ENCODE assay signal across 22 cellular contexts in genomic region chr16:81275795-81276194, GRCh38. TPM values are rescaled to one million over a fixed set of nuclear protein-coding genes. Genes with fewer than 3 reads are reported as not detected.
DNase-seq lines count a peak whose midpoint lies in the region; TF ChIP-seq lines count a peak whose summit lies in the region.
"Had no signal": no experiment of that assay in that cellular context is flagged by ENCODE, and none has a peak within 500 bp of the region (broad histone marks: within the 10 kb centered on the region; RNA-seq: fewer than 3 reads in every experiment).

No MANE protein-coding gene starts in this region.

- H3K27me3 ChIP-seq in duodenal mucosa (ENCODE audit: control insufficient read depth in 1 of 2, insufficient read depth in 2 of 2, low read length in 2 of 2): no peaks in the 10 kb centered on the region
- no peaks in the 10 kb centered on the region for H3K27me3 ChIP-seq in stomach
- H3K27me3 ChIP-seq: MG63 had no signal

- H3K4me1 Mint-ChIP-seq in mesothelial cell of epicardium: peaks cover 32% of the 10 kb centered on the region

- DNase-seq in HT-29 (ENCODE audit: low spot score) (peak; percentile 20), mesothelial cell of epicardium (ENCODE audit: low spot score in 2 of 2, unreplicated experiment in 2 of 2) (no peak), stomach (peak; percentile 68), NCI-H446 treated with DMSO at 0.1 percent for 48 hours (lab: John Stamatoyannopoulos, UW) (no peak), occipital lobe (lab: John Stamatoyannopoulos, UW) (no peak), SKM-1 (lab: John Stamatoyannopoulos, UW; ENCODE audit: unreplicated experiment) (no peak), NAMALWA (ENCODE audit: low spot score) (no peak)
- DNase-seq: COR-L47, DMS53, GOT3, HFFc6, KG1, MG63, NCI-H1105, NCI-H187 treated with DMSO at 0.1 percent for 48 hours, NCI-H2171, NCI-H82, SHP77 treated with DMSO at 0.1 percent for 48 hours had no signal

- no peak for TF ChIP-seq CTCF in mesothelial cell of epicardium (IDR thresholded peaks at IDR 0.05; ENCODE audit: unreplicated experiment)
- no peak for TF ChIP-seq CTCF in stomach (IDR thresholded peaks at IDR 0.05)

- H3K4me3 ChIP-seq in duodenal mucosa (ENCODE audit: low read depth in 1 of 2, low read length in 2 of 2) (no peak overlapping the region), stomach (no peak overlapping the region)
- H3K4me3 ChIP-seq: A549, MG63 had no signal

- no peak for TF ChIP-seq POLR2A in stomach (IDR thresholded peaks at IDR 0.05)

- H3K36me3 ChIP-seq in duodenal mucosa (ENCODE audit: control insufficient read depth in 1 of 2, insufficient read depth in 2 of 2, low read length in 2 of 2) (no peaks in the 10 kb centered on the region), stomach (no peaks in the 10 kb centered on the region)
- H3K36me3 ChIP-seq: MG63 had no signal

- peak overlapping the region; percentile 25 to 53 for H3K9ac ChIP-seq in duodenal mucosa (ENCODE audit: low read depth in 1 of 2, low read length in 2 of 2)

- intact Hi-C loops in stomach (cut with DNase I; ENCODE audit: low total_unique reads): no loop called here

- H3K9me3 ChIP-seq in duodenal mucosa (ENCODE audit: control insufficient read depth in 1 of 2, low read length in 2 of 2) (no peaks in the 10 kb centered on the region), stomach (no peaks in the 10 kb centered on the region)
- H3K9me3 ChIP-seq: A549, MG63 had no signal

- no peak for TF ChIP-seq EP300 in stomach (IDR thresholded peaks at IDR 0.05)

- H3K36me3 Mint-ChIP-seq in mesothelial cell of epicardium: no peaks in the 10 kb centered on the region

- H3K27me3 Mint-ChIP-seq in mesothelial cell of epicardium (ENCODE audit: low read depth): no peaks in the 10 kb centered on the region

- no peak overlapping the region for H3K4me3 Mint-ChIP-seq in mesothelial cell of epicardium
- H3K4me3 Mint-ChIP-seq: HFFc6 had no signal

- H3K9me3 Mint-ChIP-seq in mesothelial cell of epicardium: no peaks in the 10 kb centered on the region
- H3K9me3 Mint-ChIP-seq: HFFc6 had no signal

- H3K27ac Mint-ChIP-seq in mesothelial cell of epicardium: peak overlapping the region; percentile 40
- H3K27ac Mint-ChIP-seq: HFFc6 had no signal

- H3K27ac ChIP-seq in duodenal mucosa (ENCODE audit: low read depth, low read length) (peak overlapping the region; percentile 71), stomach (peak overlapping the region; percentile 60 to 88 (median 85))
- H3K27ac ChIP-seq: A549, C4-2B had no signal

- H3K4me1 ChIP-seq in duodenal mucosa (ENCODE audit: control insufficient read depth in 1 of 2, insufficient read depth in 2 of 2, low read length in 2 of 2): peaks cover 26 to 34% of the 10 kb centered on the region in 2 donors
- peaks cover 22 to 33% (median 26%) of the 10 kb centered on the region in 4 donors for H3K4me1 ChIP-seq in stomach
- H3K4me1 ChIP-seq: A549 had no signal

- 34 to 85% (median 45%) methylated on average over 8 to 9 of the region's 9 CpGs for WGBS in stomach, 5 donors

RNA-seq across cellular contexts. Expression of gene BCO1, which starts 37.3 kb away (rescaled TPM):
- total RNA-seq in HT-29 (2014; rRNA removed; shearing (Covaris generic)): 0.60 and 0.79 TPM in 2 replicates
- total RNA-seq in mesothelial cell of epicardium (not detected in 3 replicates), stomach (1 to 10 TPM in 2 of 5 donors, not detected in 3; 2.2 to 5.8 TPM), occipital lobe (0.31 TPM)
- polyA plus RNA-seq in stomach: 1 to 10 TPM in 1 of 3 donors, under 1 TPM in 2; 0.38 to 2.1 (median 0.44) TPM
- total RNA-seq: HFFc6, NCI-H460 had no signal

RNA-seq across cellular contexts. Expression of gene GAN, which starts 39.0 kb away (rescaled TPM):
- total RNA-seq in HT-29 (2014; rRNA removed; shearing (Covaris generic)): 7.4 and 20.1 TPM in 2 replicates
- total RNA-seq in mesothelial cell of epicardium (13.9 to 15.6 TPM (median 14.2 TPM) in 3 replicates), stomach (10 to 100 TPM in 4 of 5 donors, 1 to 10 TPM in 1; 3.6 to 38.5 (median 12.3) TPM), occipital lobe (33.7 TPM)
- 1 to 10 TPM in 1 of 3 donors, under 1 TPM in 2; 0.56 to 2.3 (median 0.76) TPM for polyA plus RNA-seq in stomach

Comparison
In these comparisons a context has a peak if more than half of its experiments do, and no peak if none do; other contexts are left out.
1. DNase-seq: peak in HT-29 (single experiment) and stomach (single experiment); none in mesothelial cell of epicardium (0 of 2), NCI-H446 treated with DMSO at 0.1 percent for 48 hours (single experiment), occipital lobe (single experiment), SKM-1 (single experiment) and NAMALWA (single experiment).